In genomic region chr6:104896914-104897313, GRCh38 we compare ENCODE assay signal across 13 cellular contexts. TPM values are rescaled to one million over a fixed set of nuclear protein-coding genes. Genes with fewer than 3 reads are reported as not detected.
DNase-seq lines count a peak whose midpoint lies in the region; ATAC-seq and TF ChIP-seq lines count a peak whose summit lies in the region.
"Had no signal": no experiment of that assay in that cellular context is flagged by ENCODE, and none has a peak within 500 bp of the region (broad histone marks: within the 10 kb centered on the region; RNA-seq: fewer than 3 reads in every experiment).

No MANE protein-coding gene starts in this region.

- H3K27me3 ChIP-seq in PC-9 (ENCODE audit: insufficient read depth, low read depth) (no peaks in the 10 kb centered on the region), gastrocnemius medialis (no peaks in the 10 kb centered on the region)
- H3K27me3 ChIP-seq: right atrium auricular region, tibial artery had no signal

- H3K36me3 ChIP-seq in PC-9 (ENCODE audit: low read depth), result no peaks in the 10 kb centered on the region
- H3K36me3 ChIP-seq in gastrocnemius medialis, result no peaks in the 10 kb centered on the region
- H3K36me3 ChIP-seq: heart right ventricle, right atrium auricular region, tibial artery had no signal

- in situ Hi-C loops in gastrocnemius medialis (cut with MboI; ENCODE audit: low sequenced_read_pairs in 4 of 4), result no loop called here

- BruUV-seq in PC-9 (replicated peaks; lab: Mats Ljungman, UMichigan), result no TSS peak

- no peaks in the 10 kb centered on the region for H3F3A ChIP-seq in PC-9 (ENCODE audit: insufficient read depth, low read depth)

- POLR2A ChIA-PET in GM10248 (lab: Yijun Ruan, JAX), result no interaction called here
- POLR2A ChIA-PET in PC-9 (lab: Charles Lee; ENCODE audit: unreplicated experiment), result no interaction called here

- H3K9me2 ChIP-seq in PC-9 (ENCODE audit: insufficient read depth), result no peaks in the 10 kb centered on the region

- TF ChIP-seq POLR2A in gastrocnemius medialis (IDR thresholded peaks at IDR 0.05), result no peak

- no peaks in the 10 kb centered on the region for H4K20me1 ChIP-seq in PC-9 (ENCODE audit: insufficient read depth)

- intact Hi-C loops in PC-9 (cut with micrococcal nuclease; ENCODE audit: unreplicated experiment) (loop anchor here (5.0 kb wide), 1 partner anchor 180 kb away; no protein-coding TSS in a partner anchor), gastrocnemius medialis (cut with DNase I; ENCODE audit: low total_unique reads) (no loop called here)

- TF ChIP-seq CTCF in GM10248 (IDR thresholded peaks at IDR 0.05; ENCODE audit: control extremely low read depth, extremely low read depth, low read depth, missing control alignments), result peak; percentile 12
- peak; percentile 65 for TF ChIP-seq CTCF in PC-9 (conservative IDR thresholded peaks at IDR 0.05)
- peak; percentile 21 for TF ChIP-seq CTCF in fibroblast of pulmonary artery (IDR thresholded peaks at IDR 0.05; ENCODE audit: low read length, missing control alignments)
- no peak for TF ChIP-seq CTCF in gastrocnemius medialis (IDR thresholded peaks at IDR 0.05 in 4 of 5, conservative IDR thresholded peaks at IDR 0.05 in 1 of 5)

- ATAC-seq in gastrocnemius medialis (no peak), GM19395 (IDR thresholded peaks at IDR 0.05; ENCODE audit: unreplicated experiment) (no peak)
- ATAC-seq: heart right ventricle had no signal

- no peak overlapping the region for H3K4me2 ChIP-seq in PC-9

- H3K4me1 ChIP-seq in PC-9 (replicated peaks; ENCODE audit: insufficient read depth), result no peaks in the 10 kb centered on the region
- no peaks in the 10 kb centered on the region for H3K4me1 ChIP-seq in gastrocnemius medialis
- H3K4me1 ChIP-seq: heart right ventricle, right atrium auricular region, tibial artery had no signal

- CTCF ChIA-PET in GM10248 (lab: Yijun Ruan, JAX) (no interaction called here), PC-9 (lab: Charles Lee) (interaction anchor here (0.6 kb wide), 1 partner anchor 535 kb away, joined by 3 read pairs; no protein-coding TSS in a partner anchor)

- peak; percentile 14 for DNase-seq in AG20443 (ENCODE audit: low spot score)
- DNase-seq in GM10248 (ENCODE audit: extremely low spot score), result no peak
- DNase-seq in PC-9, result no peak
- DNase-seq in fibroblast of pulmonary artery (ENCODE audit: low read depth), result peak; percentile 4
- DNase-seq in gastrocnemius medialis, result no peak
- DNase-seq in activated naive CD4-positive, alpha-beta T cell treated with Interleukin-2 at 50 U/mL for 16 hours, result no peak
- DNase-seq in globus pallidus (ENCODE audit: low spot score), result no peak
- DNase-seq: GDM1, heart right ventricle, mesendoderm, tibial artery had no signal

- H3K9me3 ChIP-seq in PC-9 (ENCODE audit: insufficient read depth, low read depth) (0 out of 2 replicates have a peak, but pooled peaks cover 1% of the 10 kb centered on the region), gastrocnemius medialis (no peaks in the 10 kb centered on the region)
- H3K9me3 ChIP-seq: right atrium auricular region had no signal

- no peaks in the 10 kb centered on the region for H3K79me2 ChIP-seq in PC-9 (ENCODE audit: low read depth)

- no peak overlapping the region for H2AFZ ChIP-seq in PC-9

- H3K27ac ChIP-seq in PC-9, result no peak overlapping the region
- H3K27ac ChIP-seq in gastrocnemius medialis, result no peak overlapping the region
- H3K27ac ChIP-seq: heart right ventricle, right atrium auricular region, tibial artery had no signal

- H3K4me3 ChIP-seq in PC-9 (no peak overlapping the region), fibroblast of pulmonary artery (replicated peaks; ENCODE audit: low read depth, low read length) (no peak overlapping the region), gastrocnemius medialis (no peak overlapping the region)
- H3K4me3 ChIP-seq: heart right ventricle, right atrium auricular region, tibial artery had no signal

RNA-seq across cellular contexts. Expression of gene HACE1, which starts 37.2 kb away (rescaled TPM):
- 12.4 and 15.0 TPM in 2 replicates for total RNA-seq in PC-9 (2021)
- total RNA-seq in gastrocnemius medialis, result 1 to 10 TPM; 3.6 to 9.0 (median 5.1) TPM

RNA-seq across cellular contexts. Expression of gene LIN28B, which starts 60.0 kb away (rescaled TPM):
- not detected in 2 replicates for total RNA-seq in PC-9 (2021)
- not detected for total RNA-seq in gastrocnemius medialis
- total RNA-seq: heart right ventricle, right atrium auricular region had no signal

Comparison
In these comparisons a context has a peak if more than half of its experiments do, and no peak if none do; other contexts are left out.
1. DNase-seq: peak in AG20443 (single experiment) and fibroblast of pulmonary artery (single experiment); none in GM10248 (single experiment), PC-9 (0 of 2), gastrocnemius medialis (0 of 2), activated naive CD4-positive, alpha-beta T cell treated with Interleukin-2 at 50 U/mL for 16 hours (single experiment) and globus pallidus (single experiment).
2. CTCF ChIP-seq: peak in GM10248 (single experiment), PC-9 (single experiment) and fibroblast of pulmonary artery (single experiment); none in gastrocnemius medialis (0 of 5).